ENCODE assay signal across 9 cellular contexts in genomic region chr6:169990095-169991030, GRCh38.
DNase-seq lines count a peak whose midpoint lies in the region; ATAC-seq, FAIRE-seq and TF ChIP-seq lines count a peak whose summit lies in the region.
"Had no signal": no experiment of that assay in that cellular context is flagged by ENCODE, and none has a peak within 500 bp of the region (broad histone marks: within the 10 kb centered on the region; RNA-seq: fewer than 3 reads in every experiment).

No MANE protein-coding gene starts in this region.

- H3K27me3 Mint-ChIP-seq in activated CD4-positive, alpha-beta memory T cell treated with anti-CD3 and anti-CD28 coated beads for 36 hours, result no peaks in the 10 kb centered on the region

- DNase-seq in GDM1 (lab: John Stamatoyannopoulos, UW), result peak; percentile 84
- peak; percentile 86 for DNase-seq in activated CD4-positive, alpha-beta memory T cell treated with anti-CD3 and anti-CD28 coated beads for 36 hours
- no peak for DNase-seq in HepG2 (ENCODE audit: low spot score)
- peak; percentile 25 for DNase-seq in stomach
- no peak for DNase-seq in NCI-H1092 (lab: John Stamatoyannopoulos, UW)
- DNase-seq in colonic mucosa, result no peak

- POLR2A ChIA-PET in activated CD4-positive, alpha-beta memory T cell treated with anti-CD3 and anti-CD28 coated beads for 36 hours (lab: Charles Lee), result no interaction called here
- POLR2A ChIA-PET in HepG2 (lab: Yijun Ruan, JAX), result no interaction called here

- FAIRE-seq in HepG2 (lab: Jason Lieb, UNC), result no peak
- FAIRE-seq: keratinocyte had no signal

- TF ChIP-seq POLR2A in HepG2 (IDR thresholded peaks at IDR 0.05; ENCODE audit: insufficient read depth in 1 of 2, low read depth in 2 of 2, low read length in 2 of 2) (no peak), stomach (IDR thresholded peaks at IDR 0.05) (no peak)

- peaks cover 25% of the 10 kb centered on the region for H3K4me1 Mint-ChIP-seq in activated CD4-positive, alpha-beta memory T cell treated with anti-CD3 and anti-CD28 coated beads for 36 hours (ENCODE audit: low read depth)

- no peak for TF ChIP-seq RAD21 in HepG2 (CRISPR knock-in tag; IDR thresholded peaks at IDR 0.05)

- ATAC-seq in HG03066 (IDR thresholded peaks at IDR 0.05; ENCODE audit: low read depth, unreplicated experiment) (peak; percentile 68), HepG2 (peak; percentile 42), HG02642 (IDR thresholded peaks at IDR 0.05; ENCODE audit: poor library complexity, unreplicated experiment) (no peak)

- H3K9me3 ChIP-seq in HepG2 (ENCODE audit: low read length) (no peaks in the 10 kb centered on the region), stomach (no peaks in the 10 kb centered on the region), colonic mucosa (no peaks in the 10 kb centered on the region)

- no peak for TF ChIP-seq EP300 in HepG2 (IDR thresholded peaks at IDR 0.05; ENCODE audit: low read depth in 2 of 2, low read length in 2 of 2)
- TF ChIP-seq EP300 in HepG2 (CRISPR knock-in tag; IDR thresholded peaks at IDR 0.05; ENCODE audit: borderline replicate concordance), result no peak
- TF ChIP-seq EP300 in stomach (IDR thresholded peaks at IDR 0.05), result no peak

- no TSS peak for BruUV-seq in HepG2 (replicated peaks; lab: Mats Ljungman, UMichigan)

- intact Hi-C loops in activated CD4-positive, alpha-beta memory T cell treated with anti-CD3 and anti-CD28 coated beads for 36 hours (cut with micrococcal nuclease), result loop anchor here (1.0 to 5.0 kb wide), 6 partner anchors 33 to 302 kb away; partner anchors contain the start of genes C6orf120, DLL1 and WDR27
- intact Hi-C loops in HepG2 (cut with micrococcal nuclease; ENCODE audit: unreplicated experiment) (no loop called here), stomach (cut with DNase I; ENCODE audit: low total_unique reads) (no loop called here), colonic mucosa (cut with DNase I) (no loop called here)

- H3K36me3 ChIP-seq in HepG2 (replicated peaks in 1 of 2; ENCODE audit: control insufficient read depth in 1 of 2, insufficient read depth in 2 of 2, low read length in 2 of 2) (no peaks in the 10 kb centered on the region), stomach (no peaks in the 10 kb centered on the region), colonic mucosa (no peaks in the 10 kb centered on the region)

- in situ Hi-C loops in HepG2 (cut with HindIII; ENCODE audit: extremely low pct_ligation_motif_present, low pct_unique_long_range_greater_than_20kb), result no loop called here

- no peaks in the 10 kb centered on the region for H3K4me1 ChIP-seq in HepG2 (ENCODE audit: insufficient read depth, low read length)
- peaks cover 0 to 6% (median 0%) of the 10 kb centered on the region in 4 donors for H3K4me1 ChIP-seq in stomach
- no peaks in the 10 kb centered on the region for H3K4me1 ChIP-seq in colonic mucosa

- TF ChIP-seq CTCF in HepG2 (CRISPR knock-in tag; IDR thresholded peaks at IDR 0.05) (peak; percentile 37), stomach (IDR thresholded peaks at IDR 0.05) (no peak), colonic mucosa (IDR thresholded peaks at IDR 0.05) (no peak)

- peak overlapping the region; percentile 52 for H3K4me3 Mint-ChIP-seq in activated CD4-positive, alpha-beta memory T cell treated with anti-CD3 and anti-CD28 coated beads for 36 hours

- H3K27ac ChIP-seq in HepG2 (ENCODE audit: extremely low read length, insufficient read depth, low read length) (no peak overlapping the region), stomach (no peak overlapping the region), colonic mucosa (no peak overlapping the region)

- H3K9ac ChIP-seq in HepG2 (ENCODE audit: insufficient read depth, low read depth, low read length), result no peak overlapping the region
- H3K9ac ChIP-seq in colonic mucosa (ENCODE audit: low read depth in 2 of 2, low read length in 2 of 2), result no peak overlapping the region

- H3K27me3 ChIP-seq in HepG2 (ENCODE audit: control insufficient read depth in 1 of 2, insufficient read depth in 2 of 2, low read length in 2 of 2) (peaks cover 6 to 44% of the 10 kb centered on the region in 2 experiments; a peak in 4 of 5 replicates), stomach (no peaks in the 10 kb centered on the region), colonic mucosa (no peaks in the 10 kb centered on the region)

- WGBS in HepG2 (ENCODE audit: low lambda C conversion rate), result 39% methylated on average over 31 of the region's 32 CpGs
- WGBS in stomach, 5 donors, result 67 to 81% (median 74%) methylated on average over 27 to 32 of the region's 32 CpGs

- H4K20me1 ChIP-seq in HepG2 (ENCODE audit: insufficient read depth, low read length), result no peaks in the 10 kb centered on the region

- H3K36me3 Mint-ChIP-seq in activated CD4-positive, alpha-beta memory T cell treated with anti-CD3 and anti-CD28 coated beads for 36 hours, result no peaks in the 10 kb centered on the region

- no peaks in the 10 kb centered on the region for H3K9me3 Mint-ChIP-seq in activated CD4-positive, alpha-beta memory T cell treated with anti-CD3 and anti-CD28 coated beads for 36 hours

- no peak overlapping the region for H3K4me2 ChIP-seq in HepG2 (ENCODE audit: low read depth, low read length)

- H3K4me3 ChIP-seq in HepG2 (replicated peaks in 1 of 3; ENCODE audit: insufficient read depth in 1 of 3, low read depth in 2 of 3, low read length in 3 of 3), result no peak overlapping the region
- no peak overlapping the region for H3K4me3 ChIP-seq in stomach
- H3K4me3 ChIP-seq in colonic mucosa, result no peak overlapping the region

- no peak overlapping the region for H2AFZ ChIP-seq in HepG2 (ENCODE audit: low read length)

- peak overlapping the region; percentile 75 for H3K27ac Mint-ChIP-seq in activated CD4-positive, alpha-beta memory T cell treated with anti-CD3 and anti-CD28 coated beads for 36 hours

- no peaks in the 10 kb centered on the region for H3K79me2 ChIP-seq in HepG2 (ENCODE audit: insufficient read depth, low read length)

- CTCF ChIA-PET in activated CD4-positive, alpha-beta memory T cell treated with anti-CD3 and anti-CD28 coated beads for 36 hours (lab: Charles Lee), result interaction anchor here (0.6 to 1.5 kb wide), 4 partner anchors 99 to 603 kb away, joined by 3 to 6 read pairs (median 3); no protein-coding TSS in a partner anchor
- CTCF ChIA-PET in HepG2 (lab: Yijun Ruan, JAX; ENCODE audit: low intra/inter-chr PET ratio, low total read pairs), result no interaction called here

TF ChIP-seq in HepG2, 621 proteins besides CTCF, POLR2A, EP300 and RAD21:
- TF ChIP-seq ZNF143 (CRISPR knock-in tag; IDR thresholded peaks at IDR 0.05) (no peak), STAG1 (CRISPR knock-in tag; IDR thresholded peaks at IDR 0.05) (peak; percentile 40; the same call in 1 of the 2 replicates)

Comparison
In these comparisons a context has a peak if more than half of its experiments do, and no peak if none do; other contexts are left out.
1. DNase-seq: peak in GDM1 (single experiment), activated CD4-positive, alpha-beta memory T cell treated with anti-CD3 and anti-CD28 coated beads for 36 hours (single experiment) and stomach (single experiment); none in HepG2 (single experiment), NCI-H1092 (single experiment) and colonic mucosa (single experiment).